17 cellular contexts compared by ENCODE assay signal in the genomic region with DNA sequence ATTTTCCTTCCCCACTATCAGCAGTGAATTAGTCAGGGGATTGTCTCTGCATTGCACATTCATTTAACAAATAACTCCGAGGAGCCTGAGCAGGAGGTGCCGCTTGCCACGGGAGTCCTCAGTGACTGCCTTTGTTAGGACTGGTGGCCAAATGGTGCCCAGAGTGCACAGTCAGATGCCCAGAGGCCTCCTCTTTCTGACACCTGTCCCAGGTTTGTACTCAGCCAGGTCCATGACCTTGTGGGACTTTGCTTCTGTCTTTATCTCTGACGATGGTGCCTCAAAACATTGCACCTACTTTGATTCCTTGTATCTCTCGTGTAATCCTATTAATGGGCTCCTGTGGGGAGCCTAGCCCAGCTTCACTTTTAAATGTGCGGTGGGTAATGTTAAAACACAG.
"Had no signal": no experiment of that assay in that cellular context is flagged by ENCODE, and none has a peak within 500 bp of the region (broad histone marks: within the 10 kb centered on the region; RNA-seq: fewer than 3 reads in every experiment).

No MANE protein-coding gene starts in this region.

- H3K4me1 ChIP-seq: colonic mucosa had no signal

- H3K36me3 ChIP-seq: colonic mucosa had no signal

- H3K27ac Mint-ChIP-seq: activated CD4-positive, alpha-beta memory T cell treated with anti-CD3 and anti-CD28 coated beads, Interleukin-2, amount 10 ng/mL, durations not matched to agents 7 days and 5 days; activated naive CD8-positive, alpha-beta T cell; type B pancreatic cell had no signal

- H3K27me3 Mint-ChIP-seq: activated CD4-positive, alpha-beta memory T cell treated with anti-CD3 and anti-CD28 coated beads, Interleukin-2, amount 10 ng/mL, durations not matched to agents 7 days and 5 days; activated naive CD8-positive, alpha-beta T cell; type B pancreatic cell had no signal

- H3K27ac ChIP-seq: body of pancreas, colonic mucosa, SK-N-MC had no signal

- ATAC-seq: activated T-cell treated with anti-CD3 and anti-CD28 coated beads, Interleukin-2, amount 50 U/mL, for 4 hours; body of pancreas had no signal

- H3K9me3 Mint-ChIP-seq: activated CD4-positive, alpha-beta memory T cell treated with anti-CD3 and anti-CD28 coated beads, Interleukin-2, amount 10 ng/mL, durations not matched to agents 7 days and 5 days; activated T-cell treated with anti-CD3 and anti-CD28 coated beads, Interleukin-2, amount 50 U/mL, for 4 hours; type B pancreatic cell had no signal

- H3K4me3 ChIP-seq: body of pancreas, colonic mucosa, lung, SK-N-MC had no signal

- DNase-seq: activated CD4-positive, alpha-beta memory T cell treated with anti-CD3 and anti-CD28 coated beads, Interleukin-2, amount 10 ng/mL, durations not matched to agents 7 days and 5 days; activated effector memory CD4-positive, alpha-beta T cell treated with Interleukin-2 at 50 U/mL for 16 hours; activated T-cell treated with anti-CD3 and anti-CD28 coated beads, Interleukin-2, amount 50 U/mL, for 4 hours; amniotic stem cell; body of pancreas; central memory CD4-positive, alpha-beta T cell; colonic mucosa; posterior cingulate gyrus; retina; stimulated activated CD4-positive, alpha-beta T cell treated with anti-CD3 and anti-CD28 coated beads, Interleukin-4, amount 100 ng/mL, for 24 hours; stimulated activated naive CD4-positive, alpha-beta T cell treated with Interleukin-2 at 50 U/mL for 16 hours; T1000 had no signal

- H3K4me3 Mint-ChIP-seq: activated CD4-positive, alpha-beta memory T cell treated with anti-CD3 and anti-CD28 coated beads, Interleukin-2, amount 10 ng/mL, durations not matched to agents 7 days and 5 days; activated naive CD8-positive, alpha-beta T cell; activated T-cell treated with anti-CD3 and anti-CD28 coated beads, Interleukin-2, amount 50 U/mL, for 4 hours; type B pancreatic cell had no signal

- H3K9me3 ChIP-seq: body of pancreas, colonic mucosa had no signal

- H3K27me3 ChIP-seq: body of pancreas, colonic mucosa, foreskin keratinocyte had no signal
